Comparison of ENCODE assay signal across 14 cellular contexts in the genomic region with DNA sequence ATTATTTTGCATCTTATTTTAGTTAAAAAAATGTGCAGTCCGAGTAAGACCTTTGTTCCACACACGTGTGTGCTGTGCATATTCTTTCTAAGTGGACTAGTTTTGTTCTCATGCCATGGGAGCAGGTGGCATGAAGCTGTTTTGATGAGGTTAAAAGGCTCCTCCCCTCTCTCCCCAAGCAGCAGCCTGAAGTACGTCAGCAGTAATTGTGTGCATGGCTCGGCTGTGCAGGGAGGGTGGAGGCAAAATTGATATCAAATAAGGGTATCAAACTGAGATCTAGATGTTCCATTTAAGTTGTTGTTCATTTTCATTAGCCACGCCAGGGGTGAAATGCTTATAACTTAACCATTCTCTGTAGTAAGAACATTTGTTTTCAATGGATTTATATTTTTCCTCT. TPM values are rescaled to one million over a fixed set of nuclear protein-coding genes. Genes with fewer than 3 reads are reported as not detected.
DNase-seq lines count a peak whose midpoint lies in the region; ATAC-seq and TF ChIP-seq lines count a peak whose summit lies in the region.
"Had no signal": no experiment of that assay in that cellular context is flagged by ENCODE, and none has a peak within 500 bp of the region (broad histone marks: within the 10 kb centered on the region; RNA-seq: fewer than 3 reads in every experiment).

TSS of gene NYAP2 (plus strand) at position 202 of the 400 bp plus-strand sequence. CDS start 9,171 bp downstream, outside the sequence.

- no peak within 1 kb of the TSS for H3K27ac ChIP-seq in GM23338 (ENCODE audit: low read depth)
- no peak within 1 kb of the TSS for H3K27ac ChIP-seq in neural progenitor cell
- H3K27ac ChIP-seq: BLaER1 treated with 17β-estradiol and CSF1 and Interleukin-3, amounts not matched to agents 10 nM and 100 nM had no signal

- no peaks in the 10 kb centered on the region for H3K9me3 ChIP-seq in neural progenitor cell (ENCODE audit: low read depth)
- H3K9me3 ChIP-seq: BLaER1 treated with 17β-estradiol and CSF1 and Interleukin-3, amounts not matched to agents 10 nM and 100 nM had no signal

- no peak within 1 kb of the TSS for H3K27ac Mint-ChIP-seq in GM23338
- H3K27ac Mint-ChIP-seq in neural progenitor cell, result no peak within 1 kb of the TSS
- H3K27ac Mint-ChIP-seq: activated B cell treated with CpG ODN at 0.5 μM for 24 hours, memory B cell had no signal

- H3K36me3 Mint-ChIP-seq in GM23338 (ENCODE audit: low read depth), result no peaks in the 10 kb centered on the region
- H3K36me3 Mint-ChIP-seq in neural progenitor cell, result no peaks in the 10 kb centered on the region
- H3K36me3 Mint-ChIP-seq: memory B cell had no signal

- H3K4me1 ChIP-seq in GM23338 (ENCODE audit: insufficient read depth), result no peaks in the 10 kb centered on the region; the same call in 1 of the 2 replicates
- H3K4me1 ChIP-seq in neural progenitor cell, result peaks cover 6% of the 10 kb centered on the region
- H3K4me1 ChIP-seq: BLaER1 treated with 17β-estradiol and CSF1 and Interleukin-3, amounts not matched to agents 10 nM and 100 nM had no signal

- H3K9ac ChIP-seq in neural progenitor cell, result no peak within 1 kb of the TSS
- H3K9ac ChIP-seq: BLaER1 treated with 17β-estradiol and CSF1 and Interleukin-3, amounts not matched to agents 10 nM and 100 nM had no signal

- H3K4me1 Mint-ChIP-seq in GM23338 (peaks cover 12% of the 10 kb centered on the region), neural progenitor cell (peaks cover 13% of the 10 kb centered on the region)
- H3K4me1 Mint-ChIP-seq: activated B cell treated with CpG ODN at 0.5 μM for 24 hours, memory B cell had no signal

- peak within 1 kb of the TSS; percentile 25 for H3K4me3 ChIP-seq in GM23338
- no peak within 1 kb of the TSS for H3K4me3 ChIP-seq in neural progenitor cell
- H3K4me3 ChIP-seq: BLaER1 treated with 17β-estradiol and CSF1 and Interleukin-3, amounts not matched to agents 10 nM and 100 nM had no signal

- peak within 1 kb of the TSS; percentile 67 for H3K4me3 Mint-ChIP-seq in GM23338
- H3K4me3 Mint-ChIP-seq in neural progenitor cell, result peak within 1 kb of the TSS; percentile 59
- H3K4me3 Mint-ChIP-seq: activated B cell treated with CpG ODN at 0.5 μM for 24 hours, memory B cell had no signal

- H3K9me2 ChIP-seq in GM23338 (ENCODE audit: insufficient read depth), result no peaks in the 10 kb centered on the region

- H3K79me2 ChIP-seq in GM23338 (replicated peaks; ENCODE audit: insufficient read depth) (no peaks in the 10 kb centered on the region), neural progenitor cell (ENCODE audit: low read depth) (no peaks in the 10 kb centered on the region)

- H3F3A ChIP-seq in GM23338 (replicated peaks; ENCODE audit: low read depth), result no peaks in the 10 kb centered on the region
- H3F3A ChIP-seq in neural progenitor cell (ENCODE audit: low read depth), result peaks cover 5% of the 10 kb centered on the region

- in situ Hi-C loops in KBM-7 (cut with MboI; ENCODE audit: low pct_unique_long_range_greater_than_20kb, low sequenced_read_pairs), result no loop called here

- ATAC-seq in GM23338 (peak; percentile 46), HG03469 (IDR thresholded peaks at IDR 0.05; ENCODE audit: unreplicated experiment) (no peak), GM21390 (IDR thresholded peaks at IDR 0.05; ENCODE audit: unreplicated experiment) (no peak), HG03045 (IDR thresholded peaks at IDR 0.05; ENCODE audit: unreplicated experiment) (no peak)

- no peak within 1 kb of the TSS; the same call in 1 of the 2 replicates for H2AFZ ChIP-seq in GM23338
- no peak within 1 kb of the TSS for H2AFZ ChIP-seq in neural progenitor cell (replicated peaks)

- H3K27me3 ChIP-seq in GM23338 (ENCODE audit: insufficient read depth), result no peaks in the 10 kb centered on the region
- H3K27me3 ChIP-seq in neural progenitor cell, result no peaks in the 10 kb centered on the region
- H3K27me3 ChIP-seq: BLaER1 treated with 17β-estradiol and CSF1 and Interleukin-3, amounts not matched to agents 10 nM and 100 nM had no signal

- H3K27me3 Mint-ChIP-seq in GM23338 (ENCODE audit: insufficient read depth, low read depth, poor library complexity) (no peaks in the 10 kb centered on the region), neural progenitor cell (ENCODE audit: insufficient read depth, low read depth) (no peaks in the 10 kb centered on the region)

- H3K36me3 ChIP-seq in GM23338 (ENCODE audit: insufficient read depth) (no peaks in the 10 kb centered on the region), neural progenitor cell (no peaks in the 10 kb centered on the region)
- H3K36me3 ChIP-seq: BLaER1 treated with 17β-estradiol and CSF1 and Interleukin-3, amounts not matched to agents 10 nM and 100 nM had no signal

- H3K4me2 ChIP-seq in GM23338, result peak within 1 kb of the TSS; percentile 65
- peak within 1 kb of the TSS; percentile 33 for H3K4me2 ChIP-seq in neural progenitor cell
- H3K4me2 ChIP-seq: BLaER1 treated with 17β-estradiol and CSF1 and Interleukin-3, amounts not matched to agents 10 nM and 100 nM had no signal

- DNase-seq in GM23338 (ENCODE audit: low spot score), result no peak
- peak; percentile 21 for DNase-seq in NCI-H2107 (lab: John Stamatoyannopoulos, UW)
- peak; percentile 15 for DNase-seq in SW480 (ENCODE audit: low spot score)
- DNase-seq in neural progenitor cell (ENCODE audit: low spot score), result peak; percentile 16
- no peak for DNase-seq in KBM-7
- DNase-seq: activated B cell treated with CpG ODN at 0.5 μM for 24 hours; stimulated activated CD4-positive, alpha-beta T cell treated with anti-CD3 and anti-CD28 coated beads, Interleukin-2, amount 100 ng/mL, for 24 hours; stimulated activated naive CD4-positive, alpha-beta T cell treated with Interleukin-2 at 50 U/mL for 16 hours had no signal

- H3K9me3 Mint-ChIP-seq in GM23338, result no peaks in the 10 kb centered on the region
- no peaks in the 10 kb centered on the region for H3K9me3 Mint-ChIP-seq in neural progenitor cell
- H3K9me3 Mint-ChIP-seq: activated B cell treated with CpG ODN at 0.5 μM for 24 hours, memory B cell had no signal

- TF ChIP-seq CTCF in GM23338 (conservative IDR thresholded peaks at IDR 0.05; ENCODE audit: low read depth in 2 of 2) (no peak), neural progenitor cell (IDR thresholded peaks at IDR 0.05) (no peak)

- H4K20me1 ChIP-seq in GM23338 (replicated peaks; ENCODE audit: insufficient read depth) (no peaks in the 10 kb centered on the region), neural progenitor cell (ENCODE audit: low read depth) (peaks cover 3% of the 10 kb centered on the region)
- H4K20me1 ChIP-seq: BLaER1 treated with 17β-estradiol and CSF1 and Interleukin-3, amounts not matched to agents 10 nM and 100 nM had no signal

TF ChIP-seq in GM23338, 12 proteins besides CTCF, POLR2A, EP300 and RAD21:
- TF ChIP-seq POLR2AphosphoS5 (IDR thresholded peaks at IDR 0.05; ENCODE audit: low read depth) (no peak), ZNF114 (CRISPR knock-in tag; IDR thresholded peaks at IDR 0.05) (no peak), ZNF331 (CRISPR knock-in tag; IDR thresholded peaks at IDR 0.05; ENCODE audit: low read depth) (no peak), NANOG (IDR thresholded peaks at IDR 0.05; ENCODE audit: borderline replicate concordance) (no peak), REST (IDR thresholded peaks at IDR 0.05; ENCODE audit: unreplicated experiment) (no peak), STAT1 (IDR thresholded peaks at IDR 0.05; ENCODE audit: unreplicated experiment) (no peak), CREB1 (CRISPR knock-in tag; IDR thresholded peaks at IDR 0.05; ENCODE audit: low read depth) (no peak)
- TF ChIP-seq, protein P1, sequence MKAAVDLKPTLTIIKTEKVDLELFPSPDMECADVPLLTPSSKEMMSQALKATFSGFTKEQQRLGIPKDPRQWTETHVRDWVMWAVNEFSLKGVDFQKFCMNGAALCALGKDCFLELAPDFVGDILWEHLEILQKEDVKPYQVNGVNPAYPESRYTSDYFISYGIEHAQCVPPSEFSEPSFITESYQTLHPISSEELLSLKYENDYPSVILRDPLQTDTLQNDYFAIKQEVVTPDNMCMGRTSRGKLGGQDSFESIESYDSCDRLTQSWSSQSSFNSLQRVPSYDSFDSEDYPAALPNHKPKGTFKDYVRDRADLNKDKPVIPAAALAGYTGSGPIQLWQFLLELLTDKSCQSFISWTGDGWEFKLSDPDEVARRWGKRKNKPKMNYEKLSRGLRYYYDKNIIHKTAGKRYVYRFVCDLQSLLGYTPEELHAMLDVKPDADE (IDR thresholded peaks at IDR 0.05), result no peak

RNA-seq across cellular contexts. Expression of gene NYAP2, which starts in this region (rescaled TPM):
- total RNA-seq in GM23338 (2014; rRNA removed; shearing (Covaris generic)), result not detected in 2 replicates
- polyA plus RNA-seq in GM23338 (2016; fragmentation: Nextera tagmentation; extraction: Ambion mirVana), result not detected in 2 replicates
- 0.07 TPM in 1 of 2 replicates, not detected in the other for total RNA-seq in neural progenitor cell (ENCODE audit: low replicate concordance)
- total RNA-seq: NCI-H460 had no signal

Comparison
In these comparisons a context has a peak if more than half of its experiments do, and no peak if none do; other contexts are left out.
1. Peak in ATAC-seq, H3K4me3 ChIP-seq and H3K4me2 ChIP-seq in GM23338; RNA of the gene not detected or under 1 TPM.
2. Peak in DNase-seq and H3K4me2 ChIP-seq in neural progenitor cell; RNA of the gene not detected or under 1 TPM.
3. DNase-seq: peak in NCI-H2107 (single experiment) and SW480 (single experiment); none in GM23338 (single experiment) and KBM-7 (single experiment).